12 cellular contexts compared by ENCODE assay signal in genomic region chr13:42396501-42396900, GRCh38.
DNase-seq lines count a peak whose midpoint lies in the region; ATAC-seq, FAIRE-seq and TF ChIP-seq lines count a peak whose summit lies in the region.
"Had no signal": no experiment of that assay in that cellular context is flagged by ENCODE, and none has a peak within 500 bp of the region (broad histone marks: within the 10 kb centered on the region; RNA-seq: fewer than 3 reads in every experiment).

No MANE protein-coding gene starts in this region.

- no peaks in the 10 kb centered on the region for H3K27me3 Mint-ChIP-seq in activated T-helper 17 cell treated with anti-CD3 and anti-CD28 coated beads, Interleukin-2, amount 50 U/mL, for 72 hours

- no peaks in the 10 kb centered on the region for H3K36me3 ChIP-seq in neuronal stem cell (replicated peaks in 1 of 2; ENCODE audit: control insufficient read depth in 2 of 2, insufficient read depth in 2 of 2, low read length in 2 of 2)

- peak overlapping the region; percentile 22 for H3K23ac ChIP-seq in neuronal stem cell (ENCODE audit: low read depth, low read length, poor library complexity)

- peak; percentile 61 for ATAC-seq in activated T-helper 17 cell treated with anti-CD3 and anti-CD28 coated beads, Interleukin-2, amount 50 U/mL, for 72 hours (replicated peaks)

- no peak overlapping the region for H3K14ac ChIP-seq in neuronal stem cell (ENCODE audit: low read length)

- H3K4me3 Mint-ChIP-seq in activated T-helper 17 cell treated with anti-CD3 and anti-CD28 coated beads, Interleukin-2, amount 50 U/mL, for 72 hours, result peak overlapping the region; percentile 90

- no peak overlapping the region for H2AK5ac ChIP-seq in neuronal stem cell (ENCODE audit: low read depth, low read length)

- no peak overlapping the region for H3K4me2 ChIP-seq in neuronal stem cell (ENCODE audit: insufficient read depth, low read length, poor library complexity, severe bottlenecking)

- H3K4me3 ChIP-seq in neuronal stem cell (ENCODE audit: low read length in 2 of 2), result no peak overlapping the region
- H3K4me3 ChIP-seq in dorsolateral prefrontal cortex, result no peak overlapping the region
- H3K4me3 ChIP-seq: GM23248 had no signal

- no peak overlapping the region for H3K27ac ChIP-seq in neuronal stem cell (replicated peaks; ENCODE audit: low read length)
- no peak overlapping the region for H3K27ac ChIP-seq in dorsolateral prefrontal cortex
- H3K27ac ChIP-seq: GM23248 had no signal

- no peak overlapping the region for H3K9ac ChIP-seq in neuronal stem cell (ENCODE audit: low read depth, low read length, poor library complexity)
- H3K9ac ChIP-seq: GM23248 had no signal

- H4K91ac ChIP-seq in neuronal stem cell (ENCODE audit: low read depth, low read length, poor library complexity), result no peak overlapping the region

- H2BK5ac ChIP-seq in neuronal stem cell (ENCODE audit: low read length), result no peak overlapping the region

- H2BK15ac ChIP-seq in neuronal stem cell (ENCODE audit: low read length), result no peak overlapping the region

- peaks cover 5% of the 10 kb centered on the region for H3K9me3 Mint-ChIP-seq in activated T-helper 17 cell treated with anti-CD3 and anti-CD28 coated beads, Interleukin-2, amount 50 U/mL, for 72 hours

- H4K8ac ChIP-seq in neuronal stem cell (ENCODE audit: low read depth, low read length), result no peak overlapping the region

- TF ChIP-seq CTCF in dorsolateral prefrontal cortex (IDR thresholded peaks at IDR 0.05 in 54 of 56, conservative IDR thresholded peaks at IDR 0.05 in 2 of 56; ENCODE audit: low read depth in 1 of 56, partially characterized antibody in 56 of 56), result no peak

- no peak overlapping the region for H3K4ac ChIP-seq in neuronal stem cell (ENCODE audit: low read length)

- peak; percentile 60 for FAIRE-seq in GM18507 (lab: Jason Lieb, UNC)
- FAIRE-seq: astrocyte, TTC549 had no signal

- peak overlapping the region; percentile 99 for H3K27ac Mint-ChIP-seq in activated T-helper 17 cell treated with anti-CD3 and anti-CD28 coated beads, Interleukin-2, amount 50 U/mL, for 72 hours

- intact Hi-C loops in dorsolateral prefrontal cortex (cut with DNase I), result no loop called here

- H2AFZ ChIP-seq in neuronal stem cell (ENCODE audit: low read length), result no peak overlapping the region
- H2AFZ ChIP-seq: GM23248 had no signal

- H2BK12ac ChIP-seq in neuronal stem cell (ENCODE audit: low read length), result no peak overlapping the region

- no peak overlapping the region for H2BK120ac ChIP-seq in neuronal stem cell (ENCODE audit: low read depth, low read length)

- peaks cover 0 to 11% of the 10 kb centered on the region in 2 donors for H3K4me1 ChIP-seq in neuronal stem cell (ENCODE audit: control insufficient read depth in 2 of 2, insufficient read depth in 1 of 2, low read depth in 1 of 2, low read length in 2 of 2)

- H3K36me3 Mint-ChIP-seq in activated T-helper 17 cell treated with anti-CD3 and anti-CD28 coated beads, Interleukin-2, amount 50 U/mL, for 72 hours (ENCODE audit: low read depth), result peaks cover 72% of the 10 kb centered on the region

- H3K18ac ChIP-seq in neuronal stem cell (ENCODE audit: low read length), result no peak overlapping the region

- H3K79me1 ChIP-seq in neuronal stem cell (ENCODE audit: low read depth, low read length), result no peaks in the 10 kb centered on the region

- DNase-seq in GM18507 (ENCODE audit: extremely low spot score, insufficient read length, low read depth) (no peak), T follicular helper cell (ENCODE audit: low read depth) (peak; percentile 8), neuronal stem cell (ENCODE audit: low spot score) (no peak), NCI-H2196 treated with DMSO at 0.1 percent for 48 hours (lab: John Stamatoyannopoulos, UW; ENCODE audit: unreplicated experiment) (no peak), superior temporal gyrus (ENCODE audit: extremely low spot score) (no peak), COR-L47 (lab: John Stamatoyannopoulos, UW) (no peak), dorsolateral prefrontal cortex (no peak)
- DNase-seq: MV-4-11 had no signal

- H3K27me3 ChIP-seq in neuronal stem cell (ENCODE audit: control insufficient read depth in 3 of 3, insufficient read depth in 3 of 3, low read depth in 1 of 3, low read length in 3 of 3) (no peaks in the 10 kb centered on the region), dorsolateral prefrontal cortex (peaks cover 0 to 8% (median 0%) of the 10 kb centered on the region in 45 donors)

- peaks cover 68% of the 10 kb centered on the region for H3K4me1 Mint-ChIP-seq in activated T-helper 17 cell treated with anti-CD3 and anti-CD28 coated beads, Interleukin-2, amount 50 U/mL, for 72 hours

- no peaks in the 10 kb centered on the region for H3K9me3 ChIP-seq in neuronal stem cell (replicated peaks in 1 of 2; ENCODE audit: control insufficient read depth in 2 of 2, insufficient read depth in 1 of 2, low read depth in 1 of 2, low read length in 2 of 2)

- no CpG with 5 or more reads among the region's 9 CpGs for WGBS in neuronal stem cell (ENCODE audit: extremely low coverage in 2 of 2, insufficient read length in 2 of 2, insufficient replicate concordance in 1 of 2), 2 donors
